Comparison of ENCODE assay signal across 1 cellular context in the genomic region with DNA sequence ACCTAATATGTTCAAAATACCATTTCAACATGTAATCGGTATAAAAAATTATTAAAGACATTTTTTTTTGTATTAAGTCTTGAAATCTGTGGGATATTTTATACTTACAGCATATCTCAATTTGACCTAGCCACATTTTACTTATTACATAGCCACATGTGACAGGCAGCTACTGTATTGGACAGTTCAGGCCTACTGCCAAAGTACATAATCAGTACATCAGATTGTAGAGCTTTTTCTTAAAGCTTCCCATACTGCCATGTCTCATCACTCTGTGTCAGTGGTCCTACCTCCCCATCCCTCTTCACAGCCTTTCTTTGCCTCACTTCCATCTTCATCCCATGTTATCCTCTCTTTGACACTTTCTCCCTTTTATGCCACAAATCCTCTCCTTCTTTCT.
TF ChIP-seq lines count a peak whose summit lies in the region.

No MANE protein-coding gene starts in this region.

TF ChIP-seq in SK-N-SH treated with all-trans-retinoic acid at 6 μM for 48 hours, 23 proteins besides CTCF, POLR2A, EP300 and RAD21 (continued from another document):
- TF ChIP-seq, protein P1, sequence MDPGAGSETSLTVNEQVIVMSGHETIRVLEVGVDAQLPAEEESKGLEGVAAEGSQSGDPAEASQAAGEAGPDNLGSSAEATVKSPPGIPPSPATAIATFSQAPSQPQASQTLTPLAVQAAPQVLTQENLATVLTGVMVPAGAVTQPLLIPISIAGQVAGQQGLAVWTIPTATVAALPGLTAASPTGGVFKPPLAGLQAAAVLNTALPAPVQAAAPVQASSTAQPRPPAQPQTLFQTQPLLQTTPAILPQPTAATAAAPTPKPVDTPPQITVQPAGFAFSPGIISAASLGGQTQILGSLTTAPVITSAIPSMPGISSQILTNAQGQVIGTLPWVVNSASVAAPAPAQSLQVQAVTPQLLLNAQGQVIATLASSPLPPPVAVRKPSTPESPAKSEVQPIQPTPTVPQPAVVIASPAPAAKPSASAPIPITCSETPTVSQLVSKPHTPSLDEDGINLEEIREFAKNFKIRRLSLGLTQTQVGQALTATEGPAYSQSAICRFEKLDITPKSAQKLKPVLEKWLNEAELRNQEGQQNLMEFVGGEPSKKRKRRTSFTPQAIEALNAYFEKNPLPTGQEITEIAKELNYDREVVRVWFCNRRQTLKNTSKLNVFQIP (CRISPR knock-in tag; IDR thresholded peaks at IDR 0.05; ENCODE audit: borderline replicate concordance, low read depth) = no peak
- no peak for TF ChIP-seq SNAI2 (CRISPR knock-in tag; IDR thresholded peaks at IDR 0.05)
